Comparison of ENCODE assay signal across 21 cellular contexts in genomic region chr22:19571207-19571795, GRCh38. TPM values are rescaled to one million over a fixed set of nuclear protein-coding genes. Genes with fewer than 3 reads are reported as not detected.
A peak's percentile ranks its signal among the peaks of the same experiment; 100 is the strongest.
DNase-seq lines count a peak whose midpoint lies in the region; ATAC-seq and TF ChIP-seq lines count a peak whose summit lies in the region.
"Had no signal": no experiment of that assay in that cellular context is flagged by ENCODE, and none has a peak within 500 bp of the region (broad histone marks: within the 10 kb centered on the region; RNA-seq: fewer than 3 reads in every experiment).

No MANE protein-coding gene starts in this region.

- in situ Hi-C loops in transverse colon (cut with MboI; ENCODE audit: low pct_ligation_motif_present in 1 of 4, low pct_unique_long_range_greater_than_20kb in 1 of 4, low sequenced_read_pairs in 3 of 4) = no loop called here

- no peak overlapping the region for H2BK120ac ChIP-seq in mesenchymal stem cell (ENCODE audit: low read depth, low read length)

- WGBS in mesenchymal stem cell = 82% methylated on average over 5 of the region's 5 CpGs
- WGBS in transverse colon (ENCODE audit: low coverage in 1 of 2), 2 donors = 60 to 68% methylated on average over 2 to 5 of the region's 5 CpGs

- no peaks in the 10 kb centered on the region for H3K79me1 ChIP-seq in mesenchymal stem cell (replicated peaks; ENCODE audit: low read length, poor library complexity, severe bottlenecking)

- no peak overlapping the region for H4K91ac ChIP-seq in mesenchymal stem cell (ENCODE audit: low read length)

- H3K27ac ChIP-seq in PC-3 (ENCODE audit: low read length) (peak overlapping the region; percentile 72), mesenchymal stem cell (ENCODE audit: low read length, poor library complexity, severe bottlenecking) (no peak overlapping the region), transverse colon (no peak overlapping the region)
- H3K27ac ChIP-seq: left lung, neural progenitor cell, thoracic aorta had no signal

- H3K27me3 ChIP-seq in PC-3 (ENCODE audit: low read length) = no peaks in the 10 kb centered on the region
- H3K27me3 ChIP-seq in mesenchymal stem cell (ENCODE audit: control insufficient read depth in 1 of 2, insufficient read depth in 1 of 2, low read length in 2 of 2) = peaks cover 5 to 9% of the 10 kb centered on the region in 2 experiments
- no peaks in the 10 kb centered on the region for H3K27me3 ChIP-seq in transverse colon
- H3K27me3 ChIP-seq: left lung, neural progenitor cell had no signal

- CTCF ChIA-PET in PC-3 (lab: Charles Lee) = no interaction called here

- H3K23ac ChIP-seq in mesenchymal stem cell (ENCODE audit: low read length in 2 of 2) = no peak overlapping the region

- H2AFZ ChIP-seq in PC-3 (ENCODE audit: low read length) (no peak overlapping the region), mesenchymal stem cell (ENCODE audit: low read depth, low read length) (no peak overlapping the region)
- H2AFZ ChIP-seq: neural progenitor cell had no signal

- H3K4ac ChIP-seq in mesenchymal stem cell (ENCODE audit: low read depth in 1 of 2, low read length in 2 of 2) = no peak overlapping the region

- no peak for TF ChIP-seq EP300 in transverse colon (IDR thresholded peaks at IDR 0.05; ENCODE audit: low read depth)

- H3K9me3 ChIP-seq in PC-3 (ENCODE audit: low read length) (no peaks in the 10 kb centered on the region), mesenchymal stem cell (ENCODE audit: control insufficient read depth, low read length) (no peaks in the 10 kb centered on the region), transverse colon (no peaks in the 10 kb centered on the region)
- H3K9me3 ChIP-seq: left lung, thoracic aorta had no signal

- H3K9me2 ChIP-seq in PC-3 (replicated peaks; ENCODE audit: low read length) = no peaks in the 10 kb centered on the region

- H2AK5ac ChIP-seq in mesenchymal stem cell (ENCODE audit: low read length, severe bottlenecking) = no peak overlapping the region

- H3K4me1 ChIP-seq in PC-3 (ENCODE audit: insufficient read depth, low read length) (peaks cover 49% of the 10 kb centered on the region), mesenchymal stem cell (ENCODE audit: control insufficient read depth, insufficient read depth, low read depth, low read length) (peaks cover 3% of the 10 kb centered on the region), transverse colon (no peaks in the 10 kb centered on the region)
- H3K4me1 ChIP-seq: neural progenitor cell had no signal

- no peak overlapping the region for H4K8ac ChIP-seq in mesenchymal stem cell (ENCODE audit: low read length)

- H3K4me2 ChIP-seq in PC-3 (ENCODE audit: low read length) (peak overlapping the region; percentile 32), mesenchymal stem cell (ENCODE audit: low read length, poor library complexity, severe bottlenecking) (no peak overlapping the region)
- H3K4me2 ChIP-seq: neural progenitor cell had no signal

- no TSS peak for BruUV-seq in PC-3 (replicated peaks; lab: Mats Ljungman, UMichigan)

- H3K9ac ChIP-seq in PC-3 (ENCODE audit: low read length) = no peak overlapping the region; the same call in 1 of the 2 replicates
- H3K9ac ChIP-seq in mesenchymal stem cell (ENCODE audit: low read length) = no peak overlapping the region
- H3K9ac ChIP-seq: neural progenitor cell had no signal

- TF ChIP-seq POLR2A in transverse colon (IDR thresholded peaks at IDR 0.05) = no peak

- no peak overlapping the region for H2BK5ac ChIP-seq in mesenchymal stem cell (ENCODE audit: low read depth, low read length, poor library complexity, severe bottlenecking)

- H3F3A ChIP-seq in PC-3 (ENCODE audit: low read length, unreplicated experiment) = peaks cover 9% of the 10 kb centered on the region

- H2BK12ac ChIP-seq in mesenchymal stem cell (ENCODE audit: low read length in 2 of 2) = no peak overlapping the region

- H4K20me1 ChIP-seq in PC-3 (ENCODE audit: low read length) = no peaks in the 10 kb centered on the region

- TF ChIP-seq CTCF in PC-3 (conservative IDR thresholded peaks at IDR 0.05; ENCODE audit: low read depth, low read length) (no peak), transverse colon (IDR thresholded peaks at IDR 0.05) (no peak)

- intact Hi-C loops in PC-3 (cut with micrococcal nuclease) (loop anchor here (2.0 kb wide), 1 partner anchor 74 kb away; no protein-coding TSS in a partner anchor), transverse colon (cut with DNase I; ENCODE audit: low total_unique reads) (no loop called here)

- no peak overlapping the region for H3K18ac ChIP-seq in mesenchymal stem cell (ENCODE audit: low read depth in 1 of 2, low read length in 2 of 2)

- H3K14ac ChIP-seq in mesenchymal stem cell (ENCODE audit: low read length in 2 of 2) = no peak overlapping the region

- peak; percentile 26 for DNase-seq in EH (ENCODE audit: low read depth)
- no peak for DNase-seq in PC-3
- DNase-seq in dermis blood vessel endothelial cell = peak; percentile 56
- DNase-seq in mesenchymal stem cell = peak; percentile 50
- DNase-seq in NK-92 (lab: John Stamatoyannopoulos, UW; ENCODE audit: unreplicated experiment) = no peak
- no peak for DNase-seq in transverse colon
- DNase-seq in T-helper 1 cell = no peak
- DNase-seq: activated CD4-positive, CD25-positive, alpha-beta regulatory T cell treated with anti-CD3 and anti-CD28 coated beads, Interleukin-2, amount 50 U/mL, for 72 hours; activated CD8-positive, alpha-beta T cell treated with anti-CD3 and anti-CD28 coated beads for 36 hours; activated naive CD4-positive, alpha-beta T cell treated with anti-CD3 and anti-CD28 coated beads for 36 hours; GF-D8; HCEC 1CT; left lung; NCI-H526 treated with DMSO at 0.1 percent for 48 hours; small intestine; stimulated activated naive CD4-positive, alpha-beta T cell; SW 1271 had no signal

- no peak overlapping the region for H2BK15ac ChIP-seq in mesenchymal stem cell (ENCODE audit: low read depth, poor library complexity, severe bottlenecking)

- POLR2A ChIA-PET in PC-3 (lab: Charles Lee; ENCODE audit: unreplicated experiment) = no interaction called here

- H3K36me3 ChIP-seq in PC-3 (ENCODE audit: low read depth, low read length) = no peaks in the 10 kb centered on the region
- no peaks in the 10 kb centered on the region for H3K36me3 ChIP-seq in mesenchymal stem cell (ENCODE audit: control insufficient read depth in 1 of 2, insufficient read depth in 2 of 2, low read depth in 1 of 2, low read length in 2 of 2)
- no peaks in the 10 kb centered on the region for H3K36me3 ChIP-seq in transverse colon
- H3K36me3 ChIP-seq: left lung, neural progenitor cell, thoracic aorta had no signal

- H3K4me3 ChIP-seq in PC-3 (ENCODE audit: low read length) = no peak overlapping the region
- no peak overlapping the region for H3K4me3 ChIP-seq in mesenchymal stem cell (ENCODE audit: insufficient read depth in 1 of 2, low read depth in 1 of 2, low read length in 2 of 2)
- no peak overlapping the region for H3K4me3 ChIP-seq in transverse colon
- H3K4me3 ChIP-seq: left lung, neural progenitor cell, thoracic aorta had no signal

- no peak for ATAC-seq in PC-3
- ATAC-seq in HG03135 (IDR thresholded peaks at IDR 0.05; ENCODE audit: unreplicated experiment) = no peak
- ATAC-seq: activated CD8-positive, alpha-beta T cell treated with anti-CD3 and anti-CD28 coated beads for 36 hours; left lung had no signal

- no peaks in the 10 kb centered on the region for H3K79me2 ChIP-seq in PC-3 (ENCODE audit: low read length)

RNA-seq across cellular contexts. Expression of gene CLDN5, which starts 47.1 kb away (rescaled TPM):
- total RNA-seq in PC-3 (2014; rRNA removed) = 0.47 TPM in 1 of 2 replicates, not detected in the other
- total RNA-seq in dermis blood vessel endothelial cell = 1,341 and 2,150 TPM in 2 replicates
- polyA plus RNA-seq in mesenchymal stem cell (2013, experiment 1 of 2) = 0.06 TPM
- polyA plus RNA-seq in mesenchymal stem cell (2013, experiment 2 of 2) = 0.10 TPM
- total RNA-seq in transverse colon = 100 to 1,000 TPM in 1 of 4 donors, 10 to 100 TPM in 3; 29.5 to 126 (median 63.9) TPM
- total RNA-seq: activated CD8-positive, alpha-beta T cell treated with anti-CD3 and anti-CD28 coated beads for 36 hours; progenitor cell of endocrine pancreas had no signal

Comparison
In these comparisons a context has a peak if more than half of its experiments do, and no peak if none do; other contexts are left out.
1. DNase-seq: peak in EH (single experiment), dermis blood vessel endothelial cell (single experiment) and mesenchymal stem cell (single experiment); none in PC-3 (single experiment), NK-92 (single experiment), transverse colon (single experiment) and T-helper 1 cell (0 of 5).
2. RNA of gene CLDN5, which starts 47.1 kb away (total RNA-seq): 1,341 to 2,150 TPM in dermis blood vessel endothelial cell and 29.5 to 126 TPM in transverse colon; 0.47 TPM in PC-3; every median in the first group is over 10 times any median in the second.